ENCODE assay signal across 15 cellular contexts in genomic region chr14:34997762-34998161, GRCh38. TPM values are rescaled to one million over a fixed set of nuclear protein-coding genes. Genes with fewer than 3 reads are reported as not detected.
DNase-seq lines count a peak whose midpoint lies in the region; ATAC-seq, FAIRE-seq and TF ChIP-seq lines count a peak whose summit lies in the region.
"Had no signal": no experiment of that assay in that cellular context is flagged by ENCODE, and none has a peak within 500 bp of the region (broad histone marks: within the 10 kb centered on the region; RNA-seq: fewer than 3 reads in every experiment).

No MANE protein-coding gene starts in this region.

- in situ Hi-C loops in transverse colon (cut with MboI; ENCODE audit: low pct_ligation_motif_present in 1 of 4, low pct_unique_long_range_greater_than_20kb in 1 of 4, low sequenced_read_pairs in 3 of 4), result no loop called here

- intact Hi-C loops in transverse colon (cut with DNase I; ENCODE audit: low total_unique reads), result no loop called here

- no peak for DNase-seq in D721Med (ENCODE audit: insufficient read length, low spot score)
- DNase-seq in NCI-H1694 (lab: John Stamatoyannopoulos, UW), result peak; percentile 83
- DNase-seq in memory B cell (ENCODE audit: low spot score in 2 of 2), result no peak
- DNase-seq in transverse colon, result no peak
- no peak for DNase-seq in stimulated activated naive CD8-positive, alpha-beta T cell treated with anti-CD3 and anti-CD28 coated beads, Interleukin-15, Interleukin-2, amounts not matched to agents 100 U/mL and 50 U/mL, for 24 hours
- DNase-seq in DMS53 (lab: John Stamatoyannopoulos, UW), result no peak
- no peak for DNase-seq in HPDE6-E6E7 (ENCODE audit: extremely low spot score)
- DNase-seq: activated effector memory CD4-positive, alpha-beta T cell treated with anti-CD3 and anti-CD28 coated beads, Interleukin-2, amount 50 U/mL, for 16 hours; lower lobe of right lung; MM.1S; upper lobe of left lung had no signal

- H3K27me3 ChIP-seq in transverse colon, result no peaks in the 10 kb centered on the region
- H3K27me3 ChIP-seq: neutrophil, upper lobe of left lung had no signal

- TF ChIP-seq EP300 in transverse colon (IDR thresholded peaks at IDR 0.05; ENCODE audit: low read depth), result no peak

- peaks cover 0 to 18% (median 0%) of the 10 kb centered on the region in 4 donors for H3K4me1 ChIP-seq in transverse colon
- H3K4me1 ChIP-seq: lower lobe of right lung had no signal

- H3K9me3 Mint-ChIP-seq in brain (no peaks in the 10 kb centered on the region), memory B cell (no peaks in the 10 kb centered on the region)
- H3K9me3 Mint-ChIP-seq: stimulated activated memory B cell treated with anti-CD40 and anti-IgM and Interleukin-4, amounts not matched to agents 10 μg/mL and 1 μg/mL and 100 μg/mL, for 72 hours had no signal

- no peaks in the 10 kb centered on the region for H3K9me3 ChIP-seq in transverse colon
- H3K9me3 ChIP-seq: lower lobe of right lung, neutrophil, upper lobe of left lung had no signal

- no peaks in the 10 kb centered on the region for H3K27me3 Mint-ChIP-seq in brain
- no peaks in the 10 kb centered on the region for H3K27me3 Mint-ChIP-seq in memory B cell
- H3K27me3 Mint-ChIP-seq: stimulated activated memory B cell treated with anti-CD40 and anti-IgM and Interleukin-4, amounts not matched to agents 10 μg/mL and 1 μg/mL and 100 μg/mL, for 72 hours had no signal

- H3K4me1 Mint-ChIP-seq in brain (peaks cover 35% of the 10 kb centered on the region), memory B cell (peaks cover 6% of the 10 kb centered on the region)

- H3K27ac ChIP-seq in transverse colon, result no peak overlapping the region
- H3K27ac ChIP-seq: lower lobe of right lung, neutrophil had no signal

- no peak overlapping the region for H3K4me3 Mint-ChIP-seq in brain
- H3K4me3 Mint-ChIP-seq in memory B cell, result no peak overlapping the region
- H3K4me3 Mint-ChIP-seq: stimulated activated memory B cell treated with anti-CD40 and anti-IgM and Interleukin-4, amounts not matched to agents 10 μg/mL and 1 μg/mL and 100 μg/mL, for 72 hours had no signal

- peaks cover 0 to 11% (median 0%) of the 10 kb centered on the region in 4 donors for H3K36me3 ChIP-seq in transverse colon

- peaks cover 51% of the 10 kb centered on the region for H3K36me3 Mint-ChIP-seq in brain
- peaks cover 19% of the 10 kb centered on the region for H3K36me3 Mint-ChIP-seq in memory B cell

- H3K27ac Mint-ChIP-seq in brain, result peak overlapping the region in 4 of 5 experiments; percentile 10 to 76 (median 56)
- peak overlapping the region; percentile 28 for H3K27ac Mint-ChIP-seq in memory B cell
- H3K27ac Mint-ChIP-seq: stimulated activated memory B cell treated with anti-CD40 and anti-IgM and Interleukin-4, amounts not matched to agents 10 μg/mL and 1 μg/mL and 100 μg/mL, for 72 hours had no signal

- no peak for ATAC-seq in memory B cell (ENCODE audit: low read depth)
- ATAC-seq in stimulated activated naive CD8-positive, alpha-beta T cell treated with anti-CD3 and anti-CD28 coated beads, Interleukin-15, Interleukin-2, amounts not matched to agents 100 U/mL and 50 U/mL, for 24 hours, result no peak
- ATAC-seq: lower lobe of right lung; stimulated activated memory B cell treated with anti-CD40 and anti-IgM and Interleukin-4, amounts not matched to agents 10 μg/mL and 1 μg/mL and 100 μg/mL, for 72 hours had no signal

- H3K4me3 ChIP-seq in transverse colon, result no peak overlapping the region
- H3K4me3 ChIP-seq: lower lobe of right lung, upper lobe of left lung had no signal

- TF ChIP-seq CTCF in D721Med (IDR thresholded peaks at IDR 0.05; ENCODE audit: insufficient read depth, missing control alignments), result peak; percentile 4
- no peak for TF ChIP-seq CTCF in brain (conservative IDR thresholded peaks at IDR 0.05)
- TF ChIP-seq CTCF in transverse colon (IDR thresholded peaks at IDR 0.05), result no peak

- no peak for FAIRE-seq in D721Med (lab: Jason Lieb, UNC)
- FAIRE-seq: astrocyte had no signal

- no peak for TF ChIP-seq POLR2A in transverse colon (IDR thresholded peaks at IDR 0.05)

- WGBS in transverse colon (ENCODE audit: low coverage in 1 of 2), 2 donors, result 42 to 46% methylated on average over 3 of the region's 3 CpGs

RNA-seq across cellular contexts. Expression of gene SRP54, which starts 15.0 kb away (rescaled TPM):
- 52.2 TPM for polyA plus RNA-seq in brain (ENCODE audit: insufficient read depth, low read depth, low replicate concordance)
- total RNA-seq in transverse colon, result 10 to 100 TPM; 14.7 to 63.4 (median 35.2) TPM

RNA-seq across cellular contexts. Expression of gene FAM177A1, which starts 48.3 kb away (rescaled TPM):
- polyA plus RNA-seq in brain (ENCODE audit: insufficient read depth, low read depth, low replicate concordance), result 53.2 TPM
- total RNA-seq in transverse colon, result 100 to 1,000 TPM in 2 of 4 donors, 10 to 100 TPM in 2; 35.4 to 166 (median 120) TPM
